18 cellular contexts compared by ENCODE assay signal in genomic region chr15:45169608-45170480, GRCh38. TPM values are rescaled to one million over a fixed set of nuclear protein-coding genes. Genes with fewer than 3 reads are reported as not detected.
DNase-seq lines count a peak whose midpoint lies in the region; ATAC-seq, FAIRE-seq and TF ChIP-seq lines count a peak whose summit lies in the region.
"Had no signal": no experiment of that assay in that cellular context is flagged by ENCODE, and none has a peak within 500 bp of the region (broad histone marks: within the 10 kb centered on the region; RNA-seq: fewer than 3 reads in every experiment).

No MANE protein-coding gene starts in this region.

- TF ChIP-seq POLR2A in K562 (conservative IDR thresholded peaks at IDR 0.05), result no peak
- TF ChIP-seq POLR2A in sigmoid colon (IDR thresholded peaks at IDR 0.05), result no peak

- 54% methylated on average over 4 of the region's 4 CpGs for WGBS in K562 (ENCODE audit: insufficient coverage, low coverage, missing lambda C conversion rate)
- 75 to 80% methylated on average over 4 of the region's 4 CpGs for WGBS in sigmoid colon, 2 donors

- no peak overlapping the region for H3K4me3 Mint-ChIP-seq in activated naive CD4-positive, alpha-beta T cell treated with anti-CD3 and anti-CD28 coated beads, Interleukin-2, amount 50 U/mL, for 24 hours
- H3K4me3 Mint-ChIP-seq: activated T-cell treated with anti-CD3 and anti-CD28 coated beads, Interleukin-2, amount 50 U/mL, for 4 hours had no signal

- H3K9ac ChIP-seq in K562 (ENCODE audit: insufficient read depth in 1 of 2, low read depth in 2 of 2, low read length in 2 of 2), result peak overlapping the region; percentile 82 to 97; a peak in 2 of 4 replicates

- CTCF ChIA-PET in K562 (lab: Yijun Ruan, JAX; ENCODE audit: low intra/inter-chr PET ratio), result interaction anchor here (0.5 kb wide), 1 partner anchor 250 kb away, joined by 6 read pairs; no protein-coding TSS in a partner anchor

- POLR2A ChIA-PET in K562 (lab: Yijun Ruan, JAX), result interaction anchor here (0.6 to 2.7 kb wide), 7 partner anchors 10 to 213 kb away, joined by 3 to 12 read pairs (median 3); no protein-coding TSS in a partner anchor

- peak overlapping the region; percentile 73 for H3K27ac ChIP-seq in K562 (ENCODE audit: extremely low read depth, low read depth, low read length)
- peak overlapping the region; percentile 20 to 99 (median 92) for H3K27ac ChIP-seq in sigmoid colon
- H3K27ac ChIP-seq: SJSA1 had no signal

- peaks cover 2% of the 10 kb centered on the region for H3K36me3 Mint-ChIP-seq in activated naive CD4-positive, alpha-beta T cell treated with anti-CD3 and anti-CD28 coated beads, Interleukin-2, amount 50 U/mL, for 24 hours
- no peaks in the 10 kb centered on the region for H3K36me3 Mint-ChIP-seq in activated naive CD4-positive, alpha-beta T cell treated with anti-CD3 and anti-CD28 coated beads, Interleukin-2, amount 50 U/mL, for 72 hours

- no peak for FAIRE-seq in K562 (lab: Jason Lieb, UNC)
- FAIRE-seq: islet of Langerhans had no signal

- in situ Hi-C loops in K562 (cut with MboI), result no loop called here

- TF ChIP-seq CTCF in K562 (IDR thresholded peaks at IDR 0.05 in 2 of 3, conservative IDR thresholded peaks at IDR 0.05 in 1 of 3; ENCODE audit: insufficient read depth in 2 of 3, low read depth in 1 of 3, low read length in 3 of 3) (no peak), sigmoid colon (IDR thresholded peaks at IDR 0.05) (no peak)

- no peaks in the 10 kb centered on the region for H3K36me3 ChIP-seq in K562 (ENCODE audit: control insufficient read depth, insufficient read depth, low read length)
- H3K36me3 ChIP-seq in sigmoid colon, result peaks cover 0 to 7% (median 0%) of the 10 kb centered on the region in 4 donors
- H3K36me3 ChIP-seq: SJSA1 had no signal

- peaks cover 3% of the 10 kb centered on the region; the same call in 1 of the 3 replicates for H3K79me2 ChIP-seq in K562 (ENCODE audit: control insufficient read depth, insufficient read depth, low read length)

- no peak for ATAC-seq in activated naive CD4-positive, alpha-beta T cell treated with anti-CD3 and anti-CD28 coated beads, Interleukin-2, amount 50 U/mL, for 72 hours
- ATAC-seq in K562, result peak; percentile 0; the same call in 1 of the 3 replicates
- ATAC-seq: activated T-cell treated with anti-CD3 and anti-CD28 coated beads, Interleukin-2, amount 50 U/mL, for 4 hours had no signal

- H3K4me2 ChIP-seq in K562 (ENCODE audit: insufficient read depth, low read length), result peak overlapping the region; percentile 65; the same call in 1 of the 2 replicates

- intact Hi-C loops in K562 (cut with micrococcal nuclease) (loop anchor here (10.0 kb wide), 1 partner anchor 445 kb away; no protein-coding TSS in a partner anchor), sigmoid colon (cut with DNase I) (loop anchor here (5.0 kb wide), 1 partner anchor 287 kb away; no protein-coding TSS in a partner anchor)

- no peaks in the 10 kb centered on the region for H3K9me3 Mint-ChIP-seq in activated naive CD4-positive, alpha-beta T cell treated with anti-CD3 and anti-CD28 coated beads, Interleukin-2, amount 50 U/mL, for 24 hours
- no peaks in the 10 kb centered on the region for H3K9me3 Mint-ChIP-seq in activated naive CD4-positive, alpha-beta T cell treated with anti-CD3 and anti-CD28 coated beads, Interleukin-2, amount 50 U/mL, for 72 hours
- H3K9me3 Mint-ChIP-seq: activated T-cell treated with anti-CD3 and anti-CD28 coated beads, Interleukin-2, amount 50 U/mL, for 4 hours had no signal

- H3K9me1 ChIP-seq in K562 (ENCODE audit: control insufficient read depth, insufficient read depth, low read length), result no peaks in the 10 kb centered on the region

- H3K4me3 ChIP-seq in K562, result no peak overlapping the region
- H3K4me3 ChIP-seq in sigmoid colon, result no peak overlapping the region
- H3K4me3 ChIP-seq: SJSA1 had no signal

- no peak for TF ChIP-seq RAD21 in K562 (CRISPR knock-in tag; conservative IDR thresholded peaks at IDR 0.05 in 1 of 2, IDR thresholded peaks at IDR 0.05 in 1 of 2)

- no peak for DNase-seq in activated naive CD4-positive, alpha-beta T cell treated with anti-CD3 and anti-CD28 coated beads, Interleukin-2, amount 50 U/mL, for 72 hours (ENCODE audit: low spot score in 2 of 2)
- peak; percentile 68 for DNase-seq in NCI-H82 (lab: John Stamatoyannopoulos, UW)
- no peak for DNase-seq in K562 (ENCODE audit: extremely low read depth in 1 of 4, low spot score in 3 of 4)
- no peak for DNase-seq in sigmoid colon
- no peak for DNase-seq in NCI-H748 treated with DMSO at 0.1 percent for 48 hours (lab: John Stamatoyannopoulos, UW)
- no peak for DNase-seq in C1 segment of cervical spinal cord (lab: John Stamatoyannopoulos, UW)
- no peak for DNase-seq in activated CD4-positive, alpha-beta T cell treated with anti-CD3 and anti-CD28 coated beads for 4 hours
- DNase-seq: ACHN; activated T-cell treated with anti-CD3 and anti-CD28 coated beads, Interleukin-2, amount 50 U/mL, for 4 hours; amygdala; DMS153; stimulated activated CD4-positive, alpha-beta T cell treated with anti-CD3 and anti-CD28 coated beads, Interleukin-2, amount 100 ng/mL, for 24 hours had no signal

- H3K27ac Mint-ChIP-seq in activated naive CD4-positive, alpha-beta T cell treated with anti-CD3 and anti-CD28 coated beads, Interleukin-2, amount 50 U/mL, for 24 hours, result peak overlapping the region; percentile 51
- H3K27ac Mint-ChIP-seq in activated naive CD4-positive, alpha-beta T cell treated with anti-CD3 and anti-CD28 coated beads, Interleukin-2, amount 50 U/mL, for 72 hours, result peak overlapping the region in 1 of 2 donors; percentile 61

- no peak for TF ChIP-seq EP300 in K562 (IDR thresholded peaks at IDR 0.05; ENCODE audit: low read length)
- TF ChIP-seq EP300 in sigmoid colon (IDR thresholded peaks at IDR 0.05), result no peak

- H3K4me1 Mint-ChIP-seq in activated naive CD4-positive, alpha-beta T cell treated with anti-CD3 and anti-CD28 coated beads, Interleukin-2, amount 50 U/mL, for 24 hours, result peaks cover 15% of the 10 kb centered on the region

- no peaks in the 10 kb centered on the region for H3K27me3 ChIP-seq in K562 (ENCODE audit: control insufficient read depth in 2 of 2, insufficient read depth in 2 of 2, low read length in 2 of 2)
- H3K27me3 ChIP-seq in sigmoid colon, result no peaks in the 10 kb centered on the region
- H3K27me3 ChIP-seq: SJSA1 had no signal

- H3K4me1 ChIP-seq in K562 (replicated peaks in 1 of 2; ENCODE audit: control insufficient read depth in 2 of 2, insufficient read depth in 2 of 2, low read length in 2 of 2) (peaks cover 31 to 45% of the 10 kb centered on the region in 2 experiments), sigmoid colon (peaks cover 0 to 23% (median 16%) of the 10 kb centered on the region in 4 donors)

- peak overlapping the region; percentile 95 for H2AFZ ChIP-seq in K562 (ENCODE audit: low read depth, low read length)

- no peaks in the 10 kb centered on the region; the same call in 1 of the 2 replicates for H4K20me1 ChIP-seq in K562 (replicated peaks; ENCODE audit: control insufficient read depth, insufficient read depth, low read length)

- H3K9me3 ChIP-seq in K562 (replicated peaks; ENCODE audit: control insufficient read depth, insufficient read depth, low read depth, low read length) (no peaks in the 10 kb centered on the region), sigmoid colon (no peaks in the 10 kb centered on the region)
- H3K9me3 ChIP-seq: SJSA1 had no signal

- no peaks in the 10 kb centered on the region for H3K27me3 Mint-ChIP-seq in activated naive CD4-positive, alpha-beta T cell treated with anti-CD3 and anti-CD28 coated beads, Interleukin-2, amount 50 U/mL, for 24 hours

- BruUV-seq in K562 (replicated peaks; lab: Mats Ljungman, UMichigan), result no TSS peak

RNA-seq across cellular contexts. Expression of gene SHF, which starts 17.9 kb away (rescaled TPM):
- total RNA-seq in activated naive CD4-positive, alpha-beta T cell treated with anti-CD3 and anti-CD28 coated beads, Interleukin-2, amount 50 U/mL, for 72 hours, result 10 to 100 TPM in 1 of 2 donors, 1 to 10 TPM in 1; 8.6 to 22.3 TPM
- 3.0 and 6.7 TPM in 2 replicates for total RNA-seq in K562 (2011; cell fraction: chromatin; rRNA removed; ENCODE audit: low replicate concordance)
- 1.7 and 5.3 TPM in 2 replicates for total RNA-seq in K562 (2011; cell fraction: nucleolus; rRNA removed)
- 2.5 and 6.9 TPM in 2 replicates for total RNA-seq in K562 (2011; cell fraction: nucleoplasm; rRNA removed)
- total RNA-seq in K562 (2014; rRNA removed) (0.54 and 1.1 TPM in 2 replicates), K562 (2014; rRNA removed; fragmentation: Illumina TruSeq; extraction: Trizol) (0.51 and 0.80 TPM in 2 replicates), K562 (2015; rRNA removed; fragmentation: Illumina TruSeq; extraction: Trizol) (0.62 and 0.68 TPM in 2 replicates), K562 (2021) (1.3 and 1.4 TPM in 2 replicates), sigmoid colon (10 to 100 TPM; 10.6 to 28.5 (median 17.9) TPM)
- polyA plus RNA-seq in K562 (2011; rRNA removed) (0.74 and 2.2 TPM in 2 replicates), K562 (2014; fragmentation: Illumina TruSeq; extraction: Trizol) (0.95 and 1.2 TPM in 2 replicates), K562 (2014; fragmentation: Nextera tagmentation; extraction: Ambion mirVana) (not detected), K562 (2014; rRNA removed) (0.66 and 0.85 TPM in 2 replicates), sigmoid colon (10 to 100 TPM in 2 of 3 donors, 1 to 10 TPM in 1; 3.5 to 13.5 (median 12.6) TPM)
- 0.65 and 2.4 TPM in 2 replicates for polyA plus RNA-seq in K562 (2011; cell fraction: cytosol; rRNA removed)
- polyA plus RNA-seq in K562 (2011; cell fraction: nucleus; rRNA removed), result 1.4 and 4.0 TPM in 2 replicates
- polyA plus RNA-seq in K562 (2012), result 1.2 and 1.5 TPM in 2 replicates
- 0.36 and 2.0 TPM in 2 replicates for polyA minus RNA-seq in K562 (2011; rRNA and poly(A)+ RNA removed)
- 1.5 and 2.7 TPM in 2 replicates for polyA minus RNA-seq in K562 (2011; cell fraction: cytosol; rRNA and poly(A)+ RNA removed)
- polyA minus RNA-seq in K562 (2011; cell fraction: nucleus; rRNA and poly(A)+ RNA removed), result 3.0 and 4.2 TPM in 2 replicates

RNA-seq across cellular contexts. Expression of gene DUOX1, which starts 40.0 kb away (rescaled TPM):
- total RNA-seq in activated naive CD4-positive, alpha-beta T cell treated with anti-CD3 and anti-CD28 coated beads, Interleukin-2, amount 50 U/mL, for 72 hours, result under 1 TPM; 0.05 to 0.18 TPM
- total RNA-seq in K562 (2011; cell fraction: chromatin; rRNA removed; ENCODE audit: low replicate concordance), result 1.0 TPM in 1 of 2 replicates, not detected in the other
- total RNA-seq in K562 (2011; cell fraction: nucleolus; rRNA removed), result 0.39 and 0.50 TPM in 2 replicates
- total RNA-seq in K562 (2011; cell fraction: nucleoplasm; rRNA removed), result 0.38 TPM in 1 of 2 replicates, not detected in the other
- not detected in 2 replicates for total RNA-seq in K562 (2014; rRNA removed)
- not detected in 2 replicates for total RNA-seq in K562 (2014; rRNA removed; fragmentation: Illumina TruSeq; extraction: Trizol)
- not detected in 2 replicates for total RNA-seq in K562 (2015; rRNA removed; fragmentation: Illumina TruSeq; extraction: Trizol)
- total RNA-seq in K562 (2021), result 0.22 TPM in 2 replicates
- 0.01 TPM in 1 of 2 replicates, not detected in the other for polyA plus RNA-seq in K562 (2011; rRNA removed)
- 0.03 TPM in 1 of 2 replicates, not detected in the other for polyA plus RNA-seq in K562 (2011; cell fraction: cytosol; rRNA removed)
- 0.04 and 0.73 TPM in 2 replicates for polyA plus RNA-seq in K562 (2011; cell fraction: nucleus; rRNA removed)
- 0.29 and 0.79 TPM in 2 replicates for polyA plus RNA-seq in K562 (2012)
- polyA plus RNA-seq in K562 (2014; fragmentation: Illumina TruSeq; extraction: Trizol), result not detected in 2 replicates
- polyA plus RNA-seq in K562 (2014; fragmentation: Nextera tagmentation; extraction: Ambion mirVana), result under 1 TPM in 1 of 2 experiments, not detected in 1; 0.01 TPM
- polyA plus RNA-seq in K562 (2014; rRNA removed), result not detected in 2 replicates
- polyA minus RNA-seq in K562 (2011; rRNA and poly(A)+ RNA removed), result not detected in 2 replicates
- not detected in 2 replicates for polyA minus RNA-seq in K562 (2011; cell fraction: cytosol; rRNA and poly(A)+ RNA removed)
- polyA minus RNA-seq in K562 (2011; cell fraction: nucleus; rRNA and poly(A)+ RNA removed), result not detected in 2 replicates
- total RNA-seq in sigmoid colon, result 1 to 10 TPM in 1 of 4 donors, under 1 TPM in 2, not detected in 1; under 0.01 to 1.7 (median 0.27) TPM
- 1 to 10 TPM in 1 of 3 donors, not detected in 2; 1.3 TPM for polyA plus RNA-seq in sigmoid colon
- total RNA-seq: dermis microvascular lymphatic vessel endothelial cell, NCI-H460, SJSA1 had no signal

RNA-seq across cellular contexts. Expression of gene DUOXA1, which starts 40.2 kb away (rescaled TPM):
- total RNA-seq in activated naive CD4-positive, alpha-beta T cell treated with anti-CD3 and anti-CD28 coated beads, Interleukin-2, amount 50 U/mL, for 72 hours, result under 1 TPM in 1 of 2 donors, not detected in 1; 0.23 TPM
- total RNA-seq in K562 (2011; cell fraction: chromatin; rRNA removed; ENCODE audit: low replicate concordance), result 0.19 and 2.7 TPM in 2 replicates
- total RNA-seq in K562 (2011; cell fraction: nucleolus; rRNA removed), result 0.26 and 1.8 TPM in 2 replicates
- total RNA-seq in K562 (2011; cell fraction: nucleoplasm; rRNA removed), result 0.29 and 0.38 TPM in 2 replicates
- total RNA-seq in K562 (2014; rRNA removed) (not detected in 2 replicates), K562 (2014; rRNA removed; fragmentation: Illumina TruSeq; extraction: Trizol) (not detected in 2 replicates), K562 (2015; rRNA removed; fragmentation: Illumina TruSeq; extraction: Trizol) (not detected in 2 replicates), K562 (2021) (0.24 TPM in 1 of 2 replicates, not detected in the other), sigmoid colon (1 to 10 TPM in 2 of 4 donors, under 1 TPM in 2; 0.36 to 3.1 (median 1.3) TPM)
- polyA plus RNA-seq in K562 (2011; rRNA removed) (0.17 TPM in 1 of 2 replicates, not detected in the other), K562 (2014; fragmentation: Illumina TruSeq; extraction: Trizol) (not detected in 2 replicates), K562 (2014; fragmentation: Nextera tagmentation; extraction: Ambion mirVana) (not detected), K562 (2014; rRNA removed) (0.74 TPM in 1 of 2 replicates, not detected in the other), sigmoid colon (1 to 10 TPM in 1 of 3 donors, not detected in 2; 1.7 TPM)
- polyA plus RNA-seq in K562 (2011; cell fraction: cytosol; rRNA removed), result 0.12 TPM in 1 of 2 replicates, not detected in the other
- polyA plus RNA-seq in K562 (2011; cell fraction: nucleus; rRNA removed), result 0.28 and 1.5 TPM in 2 replicates
- polyA plus RNA-seq in K562 (2012), result 0.14 TPM in 1 of 2 replicates, not detected in the other
- 0.18 TPM in 1 of 2 replicates, not detected in the other for polyA minus RNA-seq in K562 (2011; rRNA and poly(A)+ RNA removed)
- not detected in 2 replicates for polyA minus RNA-seq in K562 (2011; cell fraction: cytosol; rRNA and poly(A)+ RNA removed)
- 0.40 TPM in 1 of 2 replicates, not detected in the other for polyA minus RNA-seq in K562 (2011; cell fraction: nucleus; rRNA and poly(A)+ RNA removed)
- total RNA-seq: dermis microvascular lymphatic vessel endothelial cell, renal cortical epithelial cell, SJSA1 had no signal

RNA-seq across cellular contexts. Expression of gene DUOXA2, which starts 55.7 kb away (rescaled TPM):
- total RNA-seq in activated naive CD4-positive, alpha-beta T cell treated with anti-CD3 and anti-CD28 coated beads, Interleukin-2, amount 50 U/mL, for 72 hours, result not detected
- not detected in 2 replicates for total RNA-seq in K562 (2011; cell fraction: chromatin; rRNA removed; ENCODE audit: low replicate concordance)
- total RNA-seq in K562 (2011; cell fraction: nucleolus; rRNA removed), result not detected in 2 replicates
- total RNA-seq in K562 (2011; cell fraction: nucleoplasm; rRNA removed), result not detected in 2 replicates
- not detected in 2 replicates for total RNA-seq in K562 (2014; rRNA removed)
- not detected in 2 replicates for total RNA-seq in K562 (2014; rRNA removed; fragmentation: Illumina TruSeq; extraction: Trizol)
- not detected in 2 replicates for total RNA-seq in K562 (2015; rRNA removed; fragmentation: Illumina TruSeq; extraction: Trizol)
- total RNA-seq in K562 (2021), result not detected in 2 replicates
- polyA plus RNA-seq in K562 (2011; rRNA removed), result not detected in 2 replicates
- not detected in 2 replicates for polyA plus RNA-seq in K562 (2011; cell fraction: cytosol; rRNA removed)
- polyA plus RNA-seq in K562 (2011; cell fraction: nucleus; rRNA removed), result not detected in 2 replicates
- polyA plus RNA-seq in K562 (2012), result 0.05 TPM in 1 of 2 replicates, not detected in the other
- polyA plus RNA-seq in K562 (2014; fragmentation: Illumina TruSeq; extraction: Trizol), result not detected in 2 replicates
- not detected for polyA plus RNA-seq in K562 (2014; fragmentation: Nextera tagmentation; extraction: Ambion mirVana)
- not detected in 2 replicates for polyA plus RNA-seq in K562 (2014; rRNA removed)
- not detected in 2 replicates for polyA minus RNA-seq in K562 (2011; rRNA and poly(A)+ RNA removed)
- not detected in 2 replicates for polyA minus RNA-seq in K562 (2011; cell fraction: cytosol; rRNA and poly(A)+ RNA removed)
- polyA minus RNA-seq in K562 (2011; cell fraction: nucleus; rRNA and poly(A)+ RNA removed), result not detected in 2 replicates
- total RNA-seq in sigmoid colon, result under 1 TPM in 1 of 4 donors, not detected in 3; 0.28 TPM
- 100 to 1,000 TPM in 1 of 3 donors, 1 to 10 TPM in 1, not detected in 1; 1.4 to 117 TPM for polyA plus RNA-seq in sigmoid colon
- total RNA-seq: activated T-cell treated with anti-CD3 and anti-CD28 coated beads, Interleukin-2, amount 50 U/mL, for 4 hours; dermis microvascular lymphatic vessel endothelial cell; NCI-H460; renal cortical epithelial cell; SJSA1 had no signal

RNA-seq across cellular contexts. Expression of gene DUOX2, which starts 55.9 kb away (rescaled TPM):
- under 1 TPM; 0.16 to 0.36 TPM for total RNA-seq in activated naive CD4-positive, alpha-beta T cell treated with anti-CD3 and anti-CD28 coated beads, Interleukin-2, amount 50 U/mL, for 72 hours
- total RNA-seq in K562 (2011; cell fraction: chromatin; rRNA removed; ENCODE audit: low replicate concordance), result 0.19 and 2.6 TPM in 2 replicates
- 0.13 and 0.50 TPM in 2 replicates for total RNA-seq in K562 (2011; cell fraction: nucleolus; rRNA removed)
- total RNA-seq in K562 (2011; cell fraction: nucleoplasm; rRNA removed), result 0.23 and 1.2 TPM in 2 replicates
- total RNA-seq in K562 (2014; rRNA removed) (under 0.01 TPM in 1 of 2 replicates, not detected in the other), K562 (2014; rRNA removed; fragmentation: Illumina TruSeq; extraction: Trizol) (not detected in 2 replicates), K562 (2015; rRNA removed; fragmentation: Illumina TruSeq; extraction: Trizol) (not detected in 2 replicates), K562 (2021) (0.02 and 0.36 TPM in 2 replicates), sigmoid colon (under 1 TPM; 0.14 to 0.83 (median 0.44) TPM)
- polyA plus RNA-seq in K562 (2011; rRNA removed) (0.01 and 0.03 TPM in 2 replicates), K562 (2014; fragmentation: Illumina TruSeq; extraction: Trizol) (not detected in 2 replicates), K562 (2014; fragmentation: Nextera tagmentation; extraction: Ambion mirVana) (not detected), K562 (2014; rRNA removed) (0.01 and 0.05 TPM in 2 replicates), sigmoid colon (100 to 1,000 TPM in 1 of 3 donors, under 1 TPM in 2; 0.60 to 125 (median 0.92) TPM)
- polyA plus RNA-seq in K562 (2011; cell fraction: cytosol; rRNA removed), result 0.01 TPM in 1 of 2 replicates, not detected in the other
- 0.08 and 0.55 TPM in 2 replicates for polyA plus RNA-seq in K562 (2011; cell fraction: nucleus; rRNA removed)
- polyA plus RNA-seq in K562 (2012), result 0.03 and 0.11 TPM in 2 replicates
- 0.03 and 0.04 TPM in 2 replicates for polyA minus RNA-seq in K562 (2011; rRNA and poly(A)+ RNA removed)
- not detected in 2 replicates for polyA minus RNA-seq in K562 (2011; cell fraction: cytosol; rRNA and poly(A)+ RNA removed)
- polyA minus RNA-seq in K562 (2011; cell fraction: nucleus; rRNA and poly(A)+ RNA removed), result 0.27 TPM in 1 of 2 replicates, not detected in the other
- total RNA-seq: dermis microvascular lymphatic vessel endothelial cell, SJSA1 had no signal
